ENCODE assay signal across 1 cellular context in genomic region chr11:68353118-68353517, GRCh38.
TF ChIP-seq lines count a peak whose summit lies in the region.

No MANE protein-coding gene starts in this region.

TF ChIP-seq in IMR-90, 13 proteins besides CTCF, POLR2A, EP300 and RAD21 (continued from another document):
- no peak for TF ChIP-seq CHD1 (IDR thresholded peaks at IDR 0.05; ENCODE audit: low read depth, low read length)
